Comparison of ENCODE assay signal across 1 cellular context in the genomic region with DNA sequence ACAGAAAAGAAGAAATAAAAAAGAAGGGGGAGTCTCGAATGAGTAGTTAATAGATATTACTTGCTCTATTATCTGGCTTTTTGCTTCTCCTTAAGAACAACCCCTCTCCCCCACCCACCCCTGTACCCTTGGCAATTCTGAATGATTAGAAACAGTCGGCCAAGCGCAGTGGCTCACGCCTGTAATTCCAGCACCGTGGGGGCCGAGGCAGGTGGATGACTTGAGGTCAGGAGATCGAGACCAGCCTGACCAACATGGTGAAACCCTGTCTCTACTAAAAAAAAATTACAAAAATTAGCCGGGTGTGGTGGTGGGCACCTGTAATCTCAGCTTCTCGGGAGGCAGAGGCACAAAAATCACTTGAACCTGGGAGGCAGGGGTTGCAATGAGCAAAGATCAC.
TF ChIP-seq lines count a peak whose summit lies in the region.

No MANE protein-coding gene starts in this region.

TF ChIP-seq in WTC11, 78 proteins besides CTCF, POLR2A, EP300 and RAD21 (continued from another document):
- TF ChIP-seq, protein P1, sequence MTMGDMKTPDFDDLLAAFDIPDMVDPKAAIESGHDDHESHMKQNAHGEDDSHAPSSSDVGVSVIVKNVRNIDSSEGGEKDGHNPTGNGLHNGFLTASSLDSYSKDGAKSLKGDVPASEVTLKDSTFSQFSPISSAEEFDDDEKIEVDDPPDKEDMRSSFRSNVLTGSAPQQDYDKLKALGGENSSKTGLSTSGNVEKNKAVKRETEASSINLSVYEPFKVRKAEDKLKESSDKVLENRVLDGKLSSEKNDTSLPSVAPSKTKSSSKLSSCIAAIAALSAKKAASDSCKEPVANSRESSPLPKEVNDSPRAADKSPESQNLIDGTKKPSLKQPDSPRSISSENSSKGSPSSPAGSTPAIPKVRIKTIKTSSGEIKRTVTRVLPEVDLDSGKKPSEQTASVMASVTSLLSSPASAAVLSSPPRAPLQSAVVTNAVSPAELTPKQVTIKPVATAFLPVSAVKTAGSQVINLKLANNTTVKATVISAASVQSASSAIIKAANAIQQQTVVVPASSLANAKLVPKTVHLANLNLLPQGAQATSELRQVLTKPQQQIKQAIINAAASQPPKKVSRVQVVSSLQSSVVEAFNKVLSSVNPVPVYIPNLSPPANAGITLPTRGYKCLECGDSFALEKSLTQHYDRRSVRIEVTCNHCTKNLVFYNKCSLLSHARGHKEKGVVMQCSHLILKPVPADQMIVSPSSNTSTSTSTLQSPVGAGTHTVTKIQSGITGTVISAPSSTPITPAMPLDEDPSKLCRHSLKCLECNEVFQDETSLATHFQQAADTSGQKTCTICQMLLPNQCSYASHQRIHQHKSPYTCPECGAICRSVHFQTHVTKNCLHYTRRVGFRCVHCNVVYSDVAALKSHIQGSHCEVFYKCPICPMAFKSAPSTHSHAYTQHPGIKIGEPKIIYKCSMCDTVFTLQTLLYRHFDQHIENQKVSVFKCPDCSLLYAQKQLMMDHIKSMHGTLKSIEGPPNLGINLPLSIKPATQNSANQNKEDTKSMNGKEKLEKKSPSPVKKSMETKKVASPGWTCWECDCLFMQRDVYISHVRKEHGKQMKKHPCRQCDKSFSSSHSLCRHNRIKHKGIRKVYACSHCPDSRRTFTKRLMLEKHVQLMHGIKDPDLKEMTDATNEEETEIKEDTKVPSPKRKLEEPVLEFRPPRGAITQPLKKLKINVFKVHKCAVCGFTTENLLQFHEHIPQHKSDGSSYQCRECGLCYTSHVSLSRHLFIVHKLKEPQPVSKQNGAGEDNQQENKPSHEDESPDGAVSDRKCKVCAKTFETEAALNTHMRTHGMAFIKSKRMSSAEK (CRISPR knock-in tag; IDR thresholded peaks at IDR 0.05; ENCODE audit: borderline replicate concordance), result no peak
- TF ChIP-seq, protein P2, sequence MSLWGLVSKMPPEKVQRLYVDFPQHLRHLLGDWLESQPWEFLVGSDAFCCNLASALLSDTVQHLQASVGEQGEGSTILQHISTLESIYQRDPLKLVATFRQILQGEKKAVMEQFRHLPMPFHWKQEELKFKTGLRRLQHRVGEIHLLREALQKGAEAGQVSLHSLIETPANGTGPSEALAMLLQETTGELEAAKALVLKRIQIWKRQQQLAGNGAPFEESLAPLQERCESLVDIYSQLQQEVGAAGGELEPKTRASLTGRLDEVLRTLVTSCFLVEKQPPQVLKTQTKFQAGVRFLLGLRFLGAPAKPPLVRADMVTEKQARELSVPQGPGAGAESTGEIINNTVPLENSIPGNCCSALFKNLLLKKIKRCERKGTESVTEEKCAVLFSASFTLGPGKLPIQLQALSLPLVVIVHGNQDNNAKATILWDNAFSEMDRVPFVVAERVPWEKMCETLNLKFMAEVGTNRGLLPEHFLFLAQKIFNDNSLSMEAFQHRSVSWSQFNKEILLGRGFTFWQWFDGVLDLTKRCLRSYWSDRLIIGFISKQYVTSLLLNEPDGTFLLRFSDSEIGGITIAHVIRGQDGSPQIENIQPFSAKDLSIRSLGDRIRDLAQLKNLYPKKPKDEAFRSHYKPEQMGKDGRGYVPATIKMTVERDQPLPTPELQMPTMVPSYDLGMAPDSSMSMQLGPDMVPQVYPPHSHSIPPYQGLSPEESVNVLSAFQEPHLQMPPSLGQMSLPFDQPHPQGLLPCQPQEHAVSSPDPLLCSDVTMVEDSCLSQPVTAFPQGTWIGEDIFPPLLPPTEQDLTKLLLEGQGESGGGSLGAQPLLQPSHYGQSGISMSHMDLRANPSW (CRISPR knock-in tag; conservative IDR thresholded peaks at IDR 0.05; ENCODE audit: low read depth), result no peak
